In the genomic region with DNA sequence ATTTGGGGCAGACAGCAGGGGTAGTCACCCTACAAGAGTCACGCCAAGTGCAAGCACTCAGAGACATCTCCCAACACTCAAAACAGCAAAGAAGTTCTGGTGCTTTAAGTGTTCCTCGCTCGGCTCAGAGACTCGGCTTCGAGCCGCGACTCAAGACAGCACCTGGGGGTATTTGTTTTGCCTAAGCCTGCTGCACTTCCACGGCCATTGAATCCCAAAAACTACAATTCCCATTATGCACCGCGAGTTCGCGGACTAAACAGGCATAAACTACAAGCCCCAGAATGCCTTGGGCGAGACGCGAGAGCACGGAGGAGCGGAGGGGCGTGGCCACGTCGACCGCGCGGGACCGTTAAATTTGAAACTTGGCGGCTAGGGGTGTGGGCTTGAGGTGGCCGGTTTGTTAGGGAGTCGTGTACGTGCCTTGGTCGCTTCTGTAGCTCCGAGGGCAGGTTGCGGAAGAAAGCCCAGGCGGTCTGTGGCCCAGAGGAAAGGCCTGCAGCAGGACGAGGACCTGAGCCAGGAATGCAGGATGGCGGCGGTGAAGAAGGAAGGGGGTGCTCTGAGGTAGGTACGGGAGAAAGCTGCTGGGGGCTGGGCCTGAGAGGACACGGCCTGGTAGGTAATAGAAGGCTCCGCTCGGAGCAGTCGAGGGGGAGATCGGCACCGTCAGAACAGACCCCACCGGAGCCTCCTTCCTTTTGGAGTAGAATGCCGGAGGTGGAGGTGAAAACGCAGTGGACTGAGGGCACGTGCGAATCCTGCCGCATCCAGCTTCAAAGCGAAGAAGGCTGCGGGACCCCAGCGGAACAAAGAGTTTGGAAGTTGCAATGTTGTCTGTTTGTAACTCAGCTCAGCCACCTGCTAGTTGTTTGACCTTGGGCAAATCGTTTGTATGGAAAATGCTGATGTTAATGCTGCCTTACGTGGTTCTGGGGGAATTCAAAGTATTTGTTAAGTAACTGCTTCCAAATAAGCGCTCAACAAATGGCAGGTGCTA, we compare ENCODE assay signal across 1 cellular context.
A peak's percentile ranks its signal among the peaks of the same experiment; 100 is the strongest.
TF ChIP-seq lines count a peak whose summit lies in the region.

Gene BUB1B, plus strand, starts transcription at position 381 of the 1,000 bp plus-strand sequence. Its CDS starts 152 bp downstream, at position 533.

TF ChIP-seq in HepG2, 621 proteins besides CTCF, POLR2A, EP300 and RAD21 (continued from another document and continues in another):
- TF ChIP-seq, protein P1, sequence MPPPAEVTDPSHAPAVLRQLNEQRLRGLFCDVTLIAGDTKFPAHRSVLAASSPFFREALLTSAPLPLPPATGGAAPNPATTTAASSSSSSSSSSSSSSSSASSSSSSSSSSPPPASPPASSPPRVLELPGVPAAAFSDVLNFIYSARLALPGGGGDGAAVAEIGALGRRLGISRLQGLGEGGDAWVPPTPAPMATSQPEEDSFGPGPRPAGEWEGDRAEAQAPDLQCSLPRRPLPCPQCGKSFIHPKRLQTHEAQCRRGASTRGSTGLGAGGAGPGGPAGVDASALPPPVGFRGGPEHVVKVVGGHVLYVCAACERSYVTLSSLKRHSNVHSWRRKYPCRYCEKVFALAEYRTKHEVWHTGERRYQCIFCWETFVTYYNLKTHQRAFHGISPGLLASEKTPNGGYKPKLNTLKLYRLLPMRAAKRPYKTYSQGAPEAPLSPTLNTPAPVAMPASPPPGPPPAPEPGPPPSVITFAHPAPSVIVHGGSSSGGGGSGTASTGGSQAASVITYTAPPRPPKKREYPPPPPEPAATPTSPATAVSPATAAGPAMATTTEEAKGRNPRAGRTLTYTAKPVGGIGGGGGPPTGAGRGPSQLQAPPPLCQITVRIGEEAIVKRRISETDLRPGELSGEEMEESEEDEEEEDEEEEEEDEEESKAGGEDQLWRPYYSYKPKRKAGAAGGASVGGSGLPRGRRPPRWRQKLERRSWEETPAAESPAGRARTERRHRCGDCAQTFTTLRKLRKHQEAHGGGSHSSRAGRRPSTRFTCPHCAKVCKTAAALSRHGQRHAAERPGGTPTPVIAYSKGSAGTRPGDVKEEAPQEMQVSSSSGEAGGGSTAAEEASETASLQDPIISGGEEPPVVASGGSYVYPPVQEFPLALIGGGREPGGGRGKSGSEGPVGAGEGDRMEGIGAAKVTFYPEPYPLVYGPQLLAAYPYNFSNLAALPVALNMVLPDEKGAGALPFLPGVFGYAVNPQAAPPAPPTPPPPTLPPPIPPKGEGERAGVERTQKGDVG (CRISPR knock-in tag; IDR thresholded peaks at IDR 0.05; ENCODE audit: borderline replicate concordance), result peak; percentile 93
- no peak for TF ChIP-seq MBNL3 (CRISPR knock-in tag; conservative IDR thresholded peaks at IDR 0.05)
- no peak for TF ChIP-seq ZNF3 (CRISPR knock-in tag; IDR thresholded peaks at IDR 0.05)
- no peak for TF ChIP-seq SYNCRIP (IDR thresholded peaks at IDR 0.05; ENCODE audit: insufficient read depth, low read depth, low read length)
- no peak for TF ChIP-seq ZNF432 (CRISPR knock-in tag; IDR thresholded peaks at IDR 0.05; ENCODE audit: borderline replicate concordance)
- no peak for TF ChIP-seq ZBTB21 (CRISPR knock-in tag; IDR thresholded peaks at IDR 0.05)
- TF ChIP-seq, protein P2, sequence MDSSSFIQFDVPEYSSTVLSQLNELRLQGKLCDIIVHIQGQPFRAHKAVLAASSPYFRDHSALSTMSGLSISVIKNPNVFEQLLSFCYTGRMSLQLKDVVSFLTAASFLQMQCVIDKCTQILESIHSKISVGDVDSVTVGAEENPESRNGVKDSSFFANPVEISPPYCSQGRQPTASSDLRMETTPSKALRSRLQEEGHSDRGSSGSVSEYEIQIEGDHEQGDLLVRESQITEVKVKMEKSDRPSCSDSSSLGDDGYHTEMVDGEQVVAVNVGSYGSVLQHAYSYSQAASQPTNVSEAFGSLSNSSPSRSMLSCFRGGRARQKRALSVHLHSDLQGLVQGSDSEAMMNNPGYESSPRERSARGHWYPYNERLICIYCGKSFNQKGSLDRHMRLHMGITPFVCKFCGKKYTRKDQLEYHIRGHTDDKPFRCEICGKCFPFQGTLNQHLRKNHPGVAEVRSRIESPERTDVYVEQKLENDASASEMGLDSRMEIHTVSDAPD (CRISPR knock-in tag; IDR thresholded peaks at IDR 0.05), result peak; percentile 51; the same call in 1 of the 2 replicates
- no peak for TF ChIP-seq TCF7 (IDR thresholded peaks at IDR 0.05; ENCODE audit: low read depth)
- TF ChIP-seq ZFP36 (IDR thresholded peaks at IDR 0.05; ENCODE audit: borderline replicate concordance, low read depth, low read length, partially characterized antibody), result no peak
- no peak for TF ChIP-seq HMGA1 (CRISPR knock-in tag; conservative IDR thresholded peaks at IDR 0.05)
- 0 out of 2 replicates have a peak, but pooled peaks have one; percentile 8 for TF ChIP-seq ZNF138 (CRISPR knock-in tag; IDR thresholded peaks at IDR 0.05; ENCODE audit: low read depth)
- TF ChIP-seq ZNF629 (CRISPR knock-in tag; conservative IDR thresholded peaks at IDR 0.05), result no peak
- TF ChIP-seq NFYB (CRISPR knock-in tag; IDR thresholded peaks at IDR 0.05), result peak; percentile 58
- 0 out of 2 replicates have a peak, but pooled peaks have one; percentile 70 for TF ChIP-seq PCBP1 (IDR thresholded peaks at IDR 0.05; ENCODE audit: borderline replicate concordance, low read depth, low read length)
- TF ChIP-seq SIX1 (CRISPR knock-in tag; IDR thresholded peaks at IDR 0.05; ENCODE audit: borderline replicate concordance), result peak; percentile 22; the same call in 1 of the 2 replicates
- TF ChIP-seq ZNF7 (CRISPR knock-in tag; IDR thresholded peaks at IDR 0.05), result 0 out of 2 replicates have a peak, but pooled peaks have one; percentile 17
- no peak for TF ChIP-seq NR2F1 (CRISPR knock-in tag; IDR thresholded peaks at IDR 0.05)
- TF ChIP-seq ZNF276 (CRISPR knock-in tag; IDR thresholded peaks at IDR 0.05; ENCODE audit: low read depth), result peak; percentile 51; the same call in 1 of the 2 replicates
- no peak for TF ChIP-seq ZNF136 (CRISPR knock-in tag; IDR thresholded peaks at IDR 0.05; ENCODE audit: low read depth)
- TF ChIP-seq, protein P3, sequence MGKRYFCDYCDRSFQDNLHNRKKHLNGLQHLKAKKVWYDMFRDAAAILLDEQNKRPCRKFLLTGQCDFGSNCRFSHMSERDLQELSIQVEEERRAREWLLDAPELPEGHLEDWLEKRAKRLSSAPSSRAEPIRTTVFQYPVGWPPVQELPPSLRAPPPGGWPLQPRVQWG (CRISPR knock-in tag; IDR thresholded peaks at IDR 0.05; ENCODE audit: borderline replicate concordance, low read depth), result no peak
- no peak for TF ChIP-seq GZF1 (CRISPR knock-in tag; IDR thresholded peaks at IDR 0.05)
- peak; percentile 81 for TF ChIP-seq TBL1XR1 (IDR thresholded peaks at IDR 0.05; ENCODE audit: borderline replicate concordance, low read length, partially characterized antibody)
- TF ChIP-seq, protein P4, sequence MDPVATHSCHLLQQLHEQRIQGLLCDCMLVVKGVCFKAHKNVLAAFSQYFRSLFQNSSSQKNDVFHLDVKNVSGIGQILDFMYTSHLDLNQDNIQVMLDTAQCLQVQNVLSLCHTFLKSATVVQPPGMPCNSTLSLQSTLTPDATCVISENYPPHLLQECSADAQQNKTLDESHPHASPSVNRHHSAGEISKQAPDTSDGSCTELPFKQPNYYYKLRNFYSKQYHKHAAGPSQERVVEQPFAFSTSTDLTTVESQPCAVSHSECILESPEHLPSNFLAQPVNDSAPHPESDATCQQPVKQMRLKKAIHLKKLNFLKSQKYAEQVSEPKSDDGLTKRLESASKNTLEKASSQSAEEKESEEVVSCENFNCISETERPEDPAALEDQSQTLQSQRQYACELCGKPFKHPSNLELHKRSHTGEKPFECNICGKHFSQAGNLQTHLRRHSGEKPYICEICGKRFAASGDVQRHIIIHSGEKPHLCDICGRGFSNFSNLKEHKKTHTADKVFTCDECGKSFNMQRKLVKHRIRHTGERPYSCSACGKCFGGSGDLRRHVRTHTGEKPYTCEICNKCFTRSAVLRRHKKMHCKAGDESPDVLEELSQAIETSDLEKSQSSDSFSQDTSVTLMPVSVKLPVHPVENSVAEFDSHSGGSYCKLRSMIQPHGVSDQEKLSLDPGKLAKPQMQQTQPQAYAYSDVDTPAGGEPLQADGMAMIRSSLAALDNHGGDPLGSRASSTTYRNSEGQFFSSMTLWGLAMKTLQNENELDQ (CRISPR knock-in tag; IDR thresholded peaks at IDR 0.05; ENCODE audit: borderline replicate concordance), result no peak
- TF ChIP-seq SALL1 (CRISPR knock-in tag; IDR thresholded peaks at IDR 0.05), result peak; percentile 90
- no peak for TF ChIP-seq ZNF30 (CRISPR knock-in tag; IDR thresholded peaks at IDR 0.05)
- TF ChIP-seq MYNN (CRISPR knock-in tag; IDR thresholded peaks at IDR 0.05; ENCODE audit: low read depth), result no peak
- TF ChIP-seq ZNF333 (CRISPR knock-in tag; IDR thresholded peaks at IDR 0.05; ENCODE audit: borderline replicate concordance), result no peak
- no peak for TF ChIP-seq ZNF20 (CRISPR knock-in tag; IDR thresholded peaks at IDR 0.05)
- no peak for TF ChIP-seq MAZ (IDR thresholded peaks at IDR 0.05; ENCODE audit: borderline replicate concordance, low read depth, low read length)
- peak; percentile 66 for TF ChIP-seq MAZ (CRISPR knock-in tag; IDR thresholded peaks at IDR 0.05; ENCODE audit: low read depth)
- TF ChIP-seq CCDC6 (CRISPR knock-in tag; IDR thresholded peaks at IDR 0.05), result peak; percentile 89; the same call in 1 of the 2 replicates
- TF ChIP-seq SSRP1 (CRISPR knock-in tag; IDR thresholded peaks at IDR 0.05), result no peak
- TF ChIP-seq, protein P5, sequence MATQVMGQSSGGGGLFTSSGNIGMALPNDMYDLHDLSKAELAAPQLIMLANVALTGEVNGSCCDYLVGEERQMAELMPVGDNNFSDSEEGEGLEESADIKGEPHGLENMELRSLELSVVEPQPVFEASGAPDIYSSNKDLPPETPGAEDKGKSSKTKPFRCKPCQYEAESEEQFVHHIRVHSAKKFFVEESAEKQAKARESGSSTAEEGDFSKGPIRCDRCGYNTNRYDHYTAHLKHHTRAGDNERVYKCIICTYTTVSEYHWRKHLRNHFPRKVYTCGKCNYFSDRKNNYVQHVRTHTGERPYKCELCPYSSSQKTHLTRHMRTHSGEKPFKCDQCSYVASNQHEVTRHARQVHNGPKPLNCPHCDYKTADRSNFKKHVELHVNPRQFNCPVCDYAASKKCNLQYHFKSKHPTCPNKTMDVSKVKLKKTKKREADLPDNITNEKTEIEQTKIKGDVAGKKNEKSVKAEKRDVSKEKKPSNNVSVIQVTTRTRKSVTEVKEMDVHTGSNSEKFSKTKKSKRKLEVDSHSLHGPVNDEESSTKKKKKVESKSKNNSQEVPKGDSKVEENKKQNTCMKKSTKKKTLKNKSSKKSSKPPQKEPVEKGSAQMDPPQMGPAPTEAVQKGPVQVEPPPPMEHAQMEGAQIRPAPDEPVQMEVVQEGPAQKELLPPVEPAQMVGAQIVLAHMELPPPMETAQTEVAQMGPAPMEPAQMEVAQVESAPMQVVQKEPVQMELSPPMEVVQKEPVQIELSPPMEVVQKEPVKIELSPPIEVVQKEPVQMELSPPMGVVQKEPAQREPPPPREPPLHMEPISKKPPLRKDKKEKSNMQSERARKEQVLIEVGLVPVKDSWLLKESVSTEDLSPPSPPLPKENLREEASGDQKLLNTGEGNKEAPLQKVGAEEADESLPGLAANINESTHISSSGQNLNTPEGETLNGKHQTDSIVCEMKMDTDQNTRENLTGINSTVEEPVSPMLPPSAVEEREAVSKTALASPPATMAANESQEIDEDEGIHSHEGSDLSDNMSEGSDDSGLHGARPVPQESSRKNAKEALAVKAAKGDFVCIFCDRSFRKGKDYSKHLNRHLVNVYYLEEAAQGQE (IDR thresholded peaks at IDR 0.05; ENCODE audit: borderline replicate concordance in 1 of 2, low read depth in 1 of 2, low read length in 2 of 2), result 0 out of 4 replicates have a peak, but pooled peaks of 1 of the 2 experiments have one; percentile 16
- no peak for TF ChIP-seq ZNF251 (CRISPR knock-in tag; IDR thresholded peaks at IDR 0.05)
- no peak; the same call in 1 of the 2 replicates for TF ChIP-seq ZSCAN30 (CRISPR knock-in tag; IDR thresholded peaks at IDR 0.05)
- TF ChIP-seq HHEX (CRISPR knock-in tag; IDR thresholded peaks at IDR 0.05), result no peak
- no peak for TF ChIP-seq FUBP1 (CRISPR knock-in tag; IDR thresholded peaks at IDR 0.05; ENCODE audit: borderline replicate concordance)
- TF ChIP-seq, protein P6, sequence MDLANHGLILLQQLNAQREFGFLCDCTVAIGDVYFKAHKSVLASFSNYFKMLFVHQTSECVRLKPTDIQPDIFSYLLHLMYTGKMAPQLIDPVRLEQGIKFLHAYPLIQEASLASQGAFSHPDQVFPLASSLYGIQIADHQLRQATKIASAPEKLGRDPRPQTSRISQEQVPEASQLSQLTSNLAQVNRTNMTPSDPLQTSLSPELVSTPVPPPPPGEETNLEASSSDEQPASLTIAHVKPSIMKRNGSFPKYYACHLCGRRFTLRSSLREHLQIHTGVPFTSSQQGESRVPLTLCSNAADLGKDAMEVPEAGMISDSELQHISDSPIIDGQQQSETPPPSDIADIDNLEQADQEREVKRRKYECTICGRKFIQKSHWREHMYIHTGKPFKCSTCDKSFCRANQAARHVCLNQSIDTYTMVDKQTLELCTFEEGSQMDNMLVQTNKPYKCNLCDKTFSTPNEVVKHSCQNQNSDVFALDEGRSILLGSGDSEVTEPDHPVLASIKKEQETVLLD (CRISPR knock-in tag; IDR thresholded peaks at IDR 0.05; ENCODE audit: low read depth), result peak; percentile 75
- TF ChIP-seq ADNP (CRISPR knock-in tag; IDR thresholded peaks at IDR 0.05), result no peak
- TF ChIP-seq CCAR2 (optimal IDR thresholded peaks at IDR 0.05; ENCODE audit: low read depth, low read length), result no peak
- TF ChIP-seq ARNT (IDR thresholded peaks at IDR 0.05), result no peak
- TF ChIP-seq RXRA (CRISPR knock-in tag; IDR thresholded peaks at IDR 0.05), result peak; percentile 51; the same call in 1 of the 2 replicates
- TF ChIP-seq BCL6 (CRISPR knock-in tag; IDR thresholded peaks at IDR 0.05), result 0 out of 2 replicates have a peak, but pooled peaks have one; percentile 5
- no peak for TF ChIP-seq FOXA1 (IDR thresholded peaks at IDR 0.05)
- TF ChIP-seq FOXA1 (CRISPR knock-in tag; IDR thresholded peaks at IDR 0.05), result peak; percentile 44; the same call in 1 of the 2 replicates
